8 cellular contexts compared by ENCODE assay signal in genomic region chr13:57630661-57631606, GRCh38. TPM values are rescaled to one million over a fixed set of nuclear protein-coding genes. Genes with fewer than 3 reads are reported as not detected.
DNase-seq lines count a peak whose midpoint lies in the region; ATAC-seq lines count a peak whose summit lies in the region.

No MANE protein-coding gene starts in this region.

- peak overlapping the region; percentile 74 for H3K4me3 Mint-ChIP-seq in activated T-cell treated with anti-CD3 and anti-CD28 coated beads, Interleukin-2, amount 50 U/mL, for 4 hours

- H3K36me3 Mint-ChIP-seq in activated T-cell treated with anti-CD3 and anti-CD28 coated beads, Interleukin-2, amount 50 U/mL, for 4 hours (ENCODE audit: insufficient read depth) = no peaks in the 10 kb centered on the region

- peak; percentile 35 to 36 for ATAC-seq in activated T-cell treated with anti-CD3 and anti-CD28 coated beads, Interleukin-2, amount 50 U/mL, for 4 hours

- peak; percentile 18 for DNase-seq in stimulated activated CD4-positive, alpha-beta T cell treated with anti-CD3 and anti-CD28 coated beads, Interleukin-15, amount 100 ng/mL, for 24 hours
- DNase-seq in stimulated activated CD4-positive, alpha-beta T cell treated with anti-CD3 and anti-CD28 coated beads, Interleukin-4, amount 100 ng/mL, for 4 hours = no peak
- no peak for DNase-seq in activated T-cell treated with anti-CD3 and anti-CD28 coated beads, Interleukin-2, amount 50 U/mL, for 4 hours
- peak; percentile 67 for DNase-seq in glomerular visceral epithelial cell (ENCODE audit: extremely low spot score)
- DNase-seq in occipital lobe (lab: John Stamatoyannopoulos, UW) = peak; percentile 61
- DNase-seq in HuH-7 (ENCODE audit: low spot score) = no peak
- DNase-seq in amniotic stem cell (lab: John Stamatoyannopoulos, UW) = no peak
- DNase-seq in SIG-M5 treated with dmso at 0.1 percent for 504 hours (lab: John Stamatoyannopoulos, UW; ENCODE audit: unreplicated experiment) = no peak

- peaks cover 36% of the 10 kb centered on the region for H3K4me1 Mint-ChIP-seq in activated T-cell treated with anti-CD3 and anti-CD28 coated beads, Interleukin-2, amount 50 U/mL, for 4 hours (ENCODE audit: low read depth)

- H3K9me3 Mint-ChIP-seq in activated T-cell treated with anti-CD3 and anti-CD28 coated beads, Interleukin-2, amount 50 U/mL, for 4 hours = no peaks in the 10 kb centered on the region

- H3K27me3 Mint-ChIP-seq in activated T-cell treated with anti-CD3 and anti-CD28 coated beads, Interleukin-2, amount 50 U/mL, for 4 hours (ENCODE audit: low read depth) = peaks cover 73% of the 10 kb centered on the region

RNA-seq across cellular contexts. Expression of gene PCDH17, which starts 0.6 kb away (rescaled TPM):
- total RNA-seq in activated T-cell treated with anti-CD3 and anti-CD28 coated beads, Interleukin-2, amount 50 U/mL, for 4 hours = under 1 TPM in 2 of 3 donors, not detected in 1; 0.03 to 0.05 TPM
- 21.1 TPM for total RNA-seq in occipital lobe

Comparison
In these comparisons a context has a peak if more than half of its experiments do, and no peak if none do; other contexts are left out.
1. DNase-seq: peak in stimulated activated CD4-positive, alpha-beta T cell treated with anti-CD3 and anti-CD28 coated beads, Interleukin-15, amount 100 ng/mL, for 24 hours (single experiment), glomerular visceral epithelial cell (single experiment) and occipital lobe (single experiment); none in stimulated activated CD4-positive, alpha-beta T cell treated with anti-CD3 and anti-CD28 coated beads, Interleukin-4, amount 100 ng/mL, for 4 hours (0 of 2), activated T-cell treated with anti-CD3 and anti-CD28 coated beads, Interleukin-2, amount 50 U/mL, for 4 hours (single experiment), HuH-7 (single experiment), amniotic stem cell (single experiment) and SIG-M5 treated with dmso at 0.1 percent for 504 hours (single experiment).
2. RNA of gene PCDH17, which starts 0.6 kb away (total RNA-seq): 21.1 TPM in occipital lobe (single experiment); 0.03 to 0.05 TPM in activated T-cell treated with anti-CD3 and anti-CD28 coated beads, Interleukin-2, amount 50 U/mL, for 4 hours; every median in the first group is over 10 times any median in the second.